ENCODE assay signal across 28 cellular contexts in genomic region chr1:201516511-201517127, GRCh38.
"Had no signal": no experiment of that assay in that cellular context is flagged by ENCODE, and none has a peak within 500 bp of the region (broad histone marks: within the 10 kb centered on the region; RNA-seq: fewer than 3 reads in every experiment).

No MANE protein-coding gene starts in this region.

- H3K4me1 Mint-ChIP-seq: natural killer cell had no signal

- H3K4me1 ChIP-seq: neural progenitor cell had no signal

- H3K27ac Mint-ChIP-seq: activated naive CD8-positive, alpha-beta T cell; activated T-cell treated with anti-CD3 and anti-CD28 coated beads, Interleukin-2, amount 50 U/mL, for 72 hours; effector memory CD8-positive, alpha-beta T cell; natural killer cell; neural progenitor cell; stimulated activated naive CD8-positive, alpha-beta T cell treated with anti-CD3 and anti-CD28 coated beads, Interleukin-15, amount 100 ng/mL, for 72 hours; T-helper 2 cell treated with Interferon-gamma antibody and Interleukin-4, amounts not matched to agents 5 μg/mL and 100 μg/mL, for 36 hours had no signal

- H3K36me3 Mint-ChIP-seq: natural killer cell, neural progenitor cell had no signal

- DNase-seq: activated CD4-positive, alpha-beta T cell treated with anti-CD3 and anti-CD28 coated beads for 4 hours; activated CD4-positive, alpha-beta T cell treated with anti-CD3 and anti-CD28 coated beads, Interleukin-2, amount 50 U/mL, for 4 hours; activated effector memory CD4-positive, alpha-beta T cell treated with Interleukin-2 at 50 U/mL for 16 hours; activated naive CD4-positive, alpha-beta T cell treated with Interleukin-2 at 50 U/mL for 16 hours; activated T-cell treated with anti-CD3 and anti-CD28 coated beads for 4 hours; activated T-cell treated with anti-CD3 and anti-CD28 coated beads, Interleukin-2, amount 50 U/mL, for 72 hours; anterior cingulate cortex; cerebellar nuclear complex; dorsolateral prefrontal cortex; effector memory CD8-positive, alpha-beta T cell; foreskin keratinocyte; heart left ventricle; left lung; lower lobe of right lung; mesenchymal stem cell; natural killer cell; posterior cingulate gyrus; right cardiac atrium; stimulated activated CD4-positive, alpha-beta T cell treated with anti-CD3 and anti-CD28 coated beads, Interleukin-12 subunit alpha, Interleukin-12 subunit beta, amount 100 ng/mL, for 4 hours; stimulated activated CD4-positive, alpha-beta T cell treated with anti-CD3 and anti-CD28 coated beads, Interleukin-4, amount 100 ng/mL, for 1 hour; stimulated activated naive CD8-positive, alpha-beta T cell treated with anti-CD3 and anti-CD28 coated beads, Interleukin-15, amount 100 ng/mL, for 72 hours; substantia nigra; T-helper 1 cell had no signal

- H3K27ac ChIP-seq: coronary artery, dorsolateral prefrontal cortex, foreskin keratinocyte, heart left ventricle, left lung, lower lobe of right lung, neural progenitor cell had no signal

- H3K9me3 Mint-ChIP-seq: activated T-cell treated with anti-CD3 and anti-CD28 coated beads, Interleukin-2, amount 50 U/mL, for 72 hours; effector memory CD8-positive, alpha-beta T cell; natural killer cell; neural progenitor cell; stimulated activated naive CD8-positive, alpha-beta T cell treated with anti-CD3 and anti-CD28 coated beads, Interleukin-15, amount 100 ng/mL, for 72 hours; T-helper 2 cell treated with Interferon-gamma antibody and Interleukin-4, amounts not matched to agents 5 μg/mL and 100 μg/mL, for 36 hours had no signal

- H3K9me3 ChIP-seq: heart left ventricle, left lung, lower lobe of right lung had no signal

- H3K4me3 ChIP-seq: coronary artery, dorsolateral prefrontal cortex, heart left ventricle, left lung, lower lobe of right lung, neural progenitor cell had no signal

- H3K36me3 ChIP-seq: heart left ventricle, left lung, lower lobe of right lung, neural progenitor cell had no signal

- ATAC-seq: effector memory CD8-positive, alpha-beta T cell; esophagus mucosa; heart left ventricle; left lung; lower lobe of right lung; natural killer cell; right cardiac atrium had no signal

- H3K4me3 Mint-ChIP-seq: activated naive CD8-positive, alpha-beta T cell; activated T-cell treated with anti-CD3 and anti-CD28 coated beads, Interleukin-2, amount 50 U/mL, for 72 hours; effector memory CD8-positive, alpha-beta T cell; natural killer cell; neural progenitor cell; stimulated activated naive CD8-positive, alpha-beta T cell treated with anti-CD3 and anti-CD28 coated beads, Interleukin-15, amount 100 ng/mL, for 72 hours; T-helper 2 cell treated with Interferon-gamma antibody and Interleukin-4, amounts not matched to agents 5 μg/mL and 100 μg/mL, for 36 hours had no signal

- H3K27me3 ChIP-seq: dorsolateral prefrontal cortex, foreskin keratinocyte, heart left ventricle, left lung, neural progenitor cell had no signal

- H3K4me2 ChIP-seq: neural progenitor cell had no signal

- H3K27me3 Mint-ChIP-seq: activated naive CD8-positive, alpha-beta T cell; effector memory CD8-positive, alpha-beta T cell; stimulated activated naive CD8-positive, alpha-beta T cell treated with anti-CD3 and anti-CD28 coated beads, Interleukin-15, amount 100 ng/mL, for 72 hours had no signal

- H3K9ac ChIP-seq: neural progenitor cell had no signal

- H2AFZ ChIP-seq: neural progenitor cell had no signal
